Comparison of ENCODE assay signal across 1 cellular context in the genomic region with DNA sequence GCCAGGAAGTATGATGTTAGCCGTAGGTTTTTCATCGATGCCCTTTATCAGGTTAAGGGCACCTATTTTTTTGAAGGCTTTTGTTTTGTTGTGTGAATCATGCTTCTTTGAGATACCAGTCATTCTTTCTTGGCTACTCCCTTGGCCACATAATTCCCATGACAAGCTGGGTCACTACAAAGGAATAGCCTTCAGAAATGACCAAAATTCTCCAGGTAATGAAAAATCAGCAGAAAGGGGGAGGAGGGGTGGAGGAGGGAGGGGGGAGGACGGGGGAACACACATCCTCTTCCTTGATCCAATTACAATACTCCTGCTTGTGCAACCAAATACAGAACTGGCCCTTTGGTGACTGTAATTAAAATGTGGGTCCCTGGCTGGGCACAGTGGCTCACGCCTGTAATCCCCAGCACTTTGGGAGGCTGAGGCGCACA.
TF ChIP-seq lines count a peak whose summit lies in the region.

No MANE protein-coding gene starts in this region.

TF ChIP-seq in SK-N-SH treated with all-trans-retinoic acid at 6 μM for 48 hours, 23 proteins besides CTCF, POLR2A, EP300 and RAD21 (continued from another document):
- TF ChIP-seq RARB (CRISPR knock-in tag; IDR thresholded peaks at IDR 0.05), result no peak
- TF ChIP-seq ZFP30 (CRISPR knock-in tag; IDR thresholded peaks at IDR 0.05), result no peak
- TF ChIP-seq ZNF565 (CRISPR knock-in tag; conservative IDR thresholded peaks at IDR 0.05; ENCODE audit: low read depth), result no peak
- no peak for TF ChIP-seq ZNF70 (CRISPR knock-in tag; IDR thresholded peaks at IDR 0.05)
- TF ChIP-seq TCF4 (CRISPR knock-in tag; IDR thresholded peaks at IDR 0.05; ENCODE audit: borderline replicate concordance), result no peak
- TF ChIP-seq, protein P1, sequence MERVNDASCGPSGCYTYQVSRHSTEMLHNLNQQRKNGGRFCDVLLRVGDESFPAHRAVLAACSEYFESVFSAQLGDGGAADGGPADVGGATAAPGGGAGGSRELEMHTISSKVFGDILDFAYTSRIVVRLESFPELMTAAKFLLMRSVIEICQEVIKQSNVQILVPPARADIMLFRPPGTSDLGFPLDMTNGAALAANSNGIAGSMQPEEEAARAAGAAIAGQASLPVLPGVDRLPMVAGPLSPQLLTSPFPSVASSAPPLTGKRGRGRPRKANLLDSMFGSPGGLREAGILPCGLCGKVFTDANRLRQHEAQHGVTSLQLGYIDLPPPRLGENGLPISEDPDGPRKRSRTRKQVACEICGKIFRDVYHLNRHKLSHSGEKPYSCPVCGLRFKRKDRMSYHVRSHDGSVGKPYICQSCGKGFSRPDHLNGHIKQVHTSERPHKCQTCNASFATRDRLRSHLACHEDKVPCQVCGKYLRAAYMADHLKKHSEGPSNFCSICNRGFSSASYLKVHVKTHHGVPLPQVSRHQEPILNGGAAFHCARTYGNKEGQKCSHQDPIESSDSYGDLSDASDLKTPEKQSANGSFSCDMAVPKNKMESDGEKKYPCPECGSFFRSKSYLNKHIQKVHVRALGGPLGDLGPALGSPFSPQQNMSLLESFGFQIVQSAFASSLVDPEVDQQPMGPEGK (CRISPR knock-in tag; IDR thresholded peaks at IDR 0.05; ENCODE audit: borderline replicate concordance), result no peak
- no peak for TF ChIP-seq SNAI2 (CRISPR knock-in tag; IDR thresholded peaks at IDR 0.05)
- no peak for TF ChIP-seq ISL1 (CRISPR knock-in tag; IDR thresholded peaks at IDR 0.05)
